Comparison of ENCODE assay signal across 21 cellular contexts in the genomic region with DNA sequence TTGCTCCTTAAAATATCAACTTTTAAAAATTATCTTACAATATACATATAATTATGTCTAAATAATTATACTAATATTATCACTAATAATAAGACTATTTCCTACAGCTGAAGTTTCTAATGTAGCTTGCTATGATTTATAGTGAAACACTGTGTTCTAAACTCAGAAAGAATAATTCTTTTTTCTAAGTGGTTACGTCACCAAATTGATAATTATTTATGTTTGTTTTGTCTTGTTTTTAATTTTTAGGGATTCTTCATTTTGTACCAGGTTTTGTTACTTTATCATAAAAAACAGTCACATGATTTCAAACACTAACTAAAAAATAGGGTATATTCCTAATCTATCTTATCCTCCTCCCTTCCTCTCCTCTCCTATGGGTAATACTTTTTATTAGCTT.
DNase-seq lines count a peak whose midpoint lies in the region; ATAC-seq, FAIRE-seq and TF ChIP-seq lines count a peak whose summit lies in the region.
"Had no signal": no experiment of that assay in that cellular context is flagged by ENCODE, and none has a peak within 500 bp of the region (broad histone marks: within the 10 kb centered on the region; RNA-seq: fewer than 3 reads in every experiment).

No MANE protein-coding gene starts in this region.

- BruUV-seq in HepG2 (replicated peaks; lab: Mats Ljungman, UMichigan), result no TSS peak
- no TSS peak for BruUV-seq in GM12878 (replicated peaks; lab: Mats Ljungman, UMichigan)

- TF ChIP-seq POLR2A in HepG2 (IDR thresholded peaks at IDR 0.05; ENCODE audit: insufficient read depth in 1 of 2, low read depth in 2 of 2, low read length in 2 of 2) (no peak), right lobe of liver (IDR thresholded peaks at IDR 0.05) (no peak), GM12878 (IDR thresholded peaks at IDR 0.05; ENCODE audit: low read depth, low read length) (no peak)

- RAD21 ChIA-PET in GM12878 (lab: Charles Lee; ENCODE audit: unreplicated experiment), result no interaction called here

- DNase-seq in HepG2 (ENCODE audit: low spot score) (no peak), right lobe of liver (no peak), GM12878 (ENCODE audit: low read depth, low spot score) (no peak), frontal cortex (ENCODE audit: low spot score in 2 of 2) (no peak), neuronal stem cell (ENCODE audit: low spot score) (no peak)
- DNase-seq in activated T-helper 2 cell treated with anti-CD3 and anti-CD28 coated beads, Interferon-gamma antibody, Interleukin-2, Interleukin-4, amounts not matched to agents 10 μg/mL and 5 μg/mL and 100 μg/mL, durations not matched to agents 14 hours and 24 hours and 36 hours (ENCODE audit: low spot score), result no peak
- DNase-seq: AML-193; Caco-2; Calu3; CD4-positive, alpha-beta T cell; CD8-positive, alpha-beta T cell; DMS79 treated with DMSO at 0.1 percent for 48 hours had no signal

- intact Hi-C loops in HepG2 (cut with micrococcal nuclease; ENCODE audit: unreplicated experiment), result no loop called here
- intact Hi-C loops in right lobe of liver (cut with DNase I), result no loop called here
- intact Hi-C loops in GM12878 (cut with micrococcal nuclease; ENCODE audit: unreplicated experiment), result no loop called here
- intact Hi-C loops in activated T-helper 2 cell treated with anti-CD3 and anti-CD28 coated beads, Interferon-gamma antibody, Interleukin-2, Interleukin-4, amounts not matched to agents 10 μg/mL and 5 μg/mL and 100 μg/mL, durations not matched to agents 14 hours and 24 hours and 36 hours (cut with micrococcal nuclease), result no loop called here

- POLR2A ChIA-PET in HepG2 (lab: Yijun Ruan, JAX) (no interaction called here), GM12878 (lab: Charles Lee) (no interaction called here)

- H3K36me3 ChIP-seq in HepG2 (replicated peaks in 1 of 2; ENCODE audit: control insufficient read depth in 1 of 2, insufficient read depth in 2 of 2, low read length in 2 of 2) (no peaks in the 10 kb centered on the region), right lobe of liver (no peaks in the 10 kb centered on the region), GM12878 (ENCODE audit: control insufficient read depth in 2 of 2, insufficient read depth in 2 of 2, low read length in 1 of 2) (no peaks in the 10 kb centered on the region), neuronal stem cell (replicated peaks in 1 of 2; ENCODE audit: control insufficient read depth in 2 of 2, insufficient read depth in 2 of 2, low read length in 2 of 2) (no peaks in the 10 kb centered on the region)
- H3K36me3 ChIP-seq: BLaER1 treated with 17β-estradiol and CSF1 and Interleukin-3, amounts not matched to agents 10 nM and 100 nM had no signal

- H3K4me3 ChIP-seq in HepG2 (replicated peaks in 1 of 3; ENCODE audit: insufficient read depth in 1 of 3, low read depth in 2 of 3, low read length in 3 of 3) (no peak overlapping the region), right lobe of liver (no peak overlapping the region), GM12878 (no peak overlapping the region), neuronal stem cell (ENCODE audit: low read length in 2 of 2) (no peak overlapping the region)
- H3K4me3 ChIP-seq: A549; BLaER1 treated with 17β-estradiol and CSF1 and Interleukin-3, amounts not matched to agents 10 nM and 100 nM had no signal

- TF ChIP-seq EP300 in HepG2 (IDR thresholded peaks at IDR 0.05; ENCODE audit: low read depth in 2 of 2, low read length in 2 of 2), result no peak
- no peak for TF ChIP-seq EP300 in HepG2 (CRISPR knock-in tag; IDR thresholded peaks at IDR 0.05; ENCODE audit: borderline replicate concordance)
- TF ChIP-seq EP300 in GM12878 (IDR thresholded peaks at IDR 0.05; ENCODE audit: borderline replicate concordance in 1 of 2, control insufficient read depth in 1 of 2, low read depth in 2 of 2, low read length in 2 of 2), result no peak

- no peak overlapping the region for H3K18ac ChIP-seq in neuronal stem cell (ENCODE audit: low read length)

- TF ChIP-seq RAD21 in HepG2 (CRISPR knock-in tag; IDR thresholded peaks at IDR 0.05) (no peak), GM12878 (IDR thresholded peaks at IDR 0.05; ENCODE audit: insufficient read depth, low read depth, low read length) (no peak)

- H3K9ac ChIP-seq in HepG2 (ENCODE audit: insufficient read depth, low read depth, low read length) (no peak overlapping the region), GM12878 (ENCODE audit: control insufficient read depth, insufficient read depth, low read length) (no peak overlapping the region), neuronal stem cell (ENCODE audit: low read depth, low read length, poor library complexity) (no peak overlapping the region)
- H3K9ac ChIP-seq: BLaER1 treated with 17β-estradiol and CSF1 and Interleukin-3, amounts not matched to agents 10 nM and 100 nM had no signal

- H3K27me3 ChIP-seq in HepG2 (ENCODE audit: control insufficient read depth in 1 of 2, insufficient read depth in 2 of 2, low read length in 2 of 2), result no peaks in the 10 kb centered on the region
- no peaks in the 10 kb centered on the region for H3K27me3 ChIP-seq in right lobe of liver
- no peaks in the 10 kb centered on the region for H3K27me3 ChIP-seq in GM12878 (replicated peaks in 1 of 2; ENCODE audit: control insufficient read depth in 2 of 2, insufficient read depth in 2 of 2, low read length in 1 of 2)
- no peaks in the 10 kb centered on the region for H3K27me3 ChIP-seq in neuronal stem cell (ENCODE audit: control insufficient read depth in 3 of 3, insufficient read depth in 3 of 3, low read depth in 1 of 3, low read length in 3 of 3)
- H3K27me3 ChIP-seq: BLaER1 treated with 17β-estradiol and CSF1 and Interleukin-3, amounts not matched to agents 10 nM and 100 nM had no signal

- FAIRE-seq in HepG2 (lab: Jason Lieb, UNC), result no peak
- no peak for FAIRE-seq in GM12878 (lab: Jason Lieb, UNC)
- FAIRE-seq in frontal cortex (lab: Jason Lieb, UNC), result peak; percentile 40
- FAIRE-seq: A549, D721Med, GM12891, GM19239 had no signal

- peaks cover 19% of the 10 kb centered on the region for H3K9me3 Mint-ChIP-seq in activated T-helper 2 cell treated with anti-CD3 and anti-CD28 coated beads, Interferon-gamma antibody, Interleukin-2, Interleukin-4, amounts not matched to agents 10 μg/mL and 5 μg/mL and 100 μg/mL, durations not matched to agents 14 hours and 24 hours and 36 hours

- WGBS in HepG2 (ENCODE audit: low lambda C conversion rate), result 2% methylated on average over 1 of the region's 1 CpG
- WGBS in right lobe of liver (ENCODE audit: insufficient coverage, low coverage, low lambda C conversion rate, missing lambda C conversion rate), result 82% methylated on average over 1 of the region's 1 CpG
- 38% methylated on average over 1 of the region's 1 CpG for WGBS in GM12878 (ENCODE audit: insufficient coverage, insufficient replicate concordance, low lambda C conversion rate, missing lambda C conversion rate)
- no CpG with 5 or more reads among the region's 1 CpG for WGBS in neuronal stem cell (ENCODE audit: extremely low coverage in 2 of 2, insufficient read length in 2 of 2, insufficient replicate concordance in 1 of 2), 2 donors

- H3K4ac ChIP-seq in neuronal stem cell (ENCODE audit: low read length), result no peak overlapping the region

- H2BK12ac ChIP-seq in neuronal stem cell (ENCODE audit: low read length), result no peak overlapping the region

- CTCF ChIA-PET in HepG2 (lab: Yijun Ruan, JAX; ENCODE audit: low intra/inter-chr PET ratio, low total read pairs), result no interaction called here
- CTCF ChIA-PET in GM12878 (lab: Yijun Ruan, JAX), result no interaction called here

- H3K79me1 ChIP-seq in neuronal stem cell (ENCODE audit: low read depth, low read length), result no peaks in the 10 kb centered on the region

- H3K4me1 ChIP-seq in HepG2 (ENCODE audit: insufficient read depth, low read length) (no peaks in the 10 kb centered on the region), right lobe of liver (no peaks in the 10 kb centered on the region), GM12878 (ENCODE audit: control insufficient read depth, insufficient read depth, low read length) (no peaks in the 10 kb centered on the region), neuronal stem cell (ENCODE audit: control insufficient read depth in 2 of 2, insufficient read depth in 1 of 2, low read depth in 1 of 2, low read length in 2 of 2) (no peaks in the 10 kb centered on the region)
- H3K4me1 ChIP-seq: A549; BLaER1 treated with 17β-estradiol and CSF1 and Interleukin-3, amounts not matched to agents 10 nM and 100 nM; Caco-2 had no signal

- no peak overlapping the region for H3K4me3 Mint-ChIP-seq in activated T-helper 2 cell treated with anti-CD3 and anti-CD28 coated beads, Interferon-gamma antibody, Interleukin-2, Interleukin-4, amounts not matched to agents 10 μg/mL and 5 μg/mL and 100 μg/mL, durations not matched to agents 14 hours and 24 hours and 36 hours (ENCODE audit: low read depth)
- H3K4me3 Mint-ChIP-seq: B cell; CD4-positive, alpha-beta T cell; CD8-positive, alpha-beta T cell had no signal

- no peak overlapping the region for H4K91ac ChIP-seq in neuronal stem cell (ENCODE audit: low read depth, low read length, poor library complexity)

- H3K4me2 ChIP-seq in HepG2 (ENCODE audit: low read depth, low read length), result no peak overlapping the region
- no peak overlapping the region for H3K4me2 ChIP-seq in GM12878 (ENCODE audit: control insufficient read depth, insufficient read depth)
- no peak overlapping the region for H3K4me2 ChIP-seq in neuronal stem cell (ENCODE audit: insufficient read depth, low read length, poor library complexity, severe bottlenecking)
- H3K4me2 ChIP-seq: A549; BLaER1 treated with 17β-estradiol and CSF1 and Interleukin-3, amounts not matched to agents 10 nM and 100 nM had no signal

- H4K20me1 ChIP-seq in HepG2 (ENCODE audit: insufficient read depth, low read length) (no peaks in the 10 kb centered on the region), GM12878 (ENCODE audit: control insufficient read depth, insufficient read depth) (no peaks in the 10 kb centered on the region)
- H4K20me1 ChIP-seq: BLaER1 treated with 17β-estradiol and CSF1 and Interleukin-3, amounts not matched to agents 10 nM and 100 nM had no signal

- no peak for ATAC-seq in HepG2
- no peak for ATAC-seq in right lobe of liver
- no peak for ATAC-seq in GM12878
- ATAC-seq in HG03039 (IDR thresholded peaks at IDR 0.05; ENCODE audit: unreplicated experiment), result no peak
- ATAC-seq: A549; CD8-positive, alpha-beta T cell had no signal

- SMC1A ChIA-PET in GM12878 (lab: Charles Lee; ENCODE audit: uncharacterized antibody, unreplicated experiment), result no interaction called here

- H3K27me3 Mint-ChIP-seq in activated T-helper 2 cell treated with anti-CD3 and anti-CD28 coated beads, Interferon-gamma antibody, Interleukin-2, Interleukin-4, amounts not matched to agents 10 μg/mL and 5 μg/mL and 100 μg/mL, durations not matched to agents 14 hours and 24 hours and 36 hours (ENCODE audit: low read depth), result no peaks in the 10 kb centered on the region
- H3K27me3 Mint-ChIP-seq: B cell; CD4-positive, alpha-beta T cell had no signal

- no peak overlapping the region for H2AFZ ChIP-seq in HepG2 (ENCODE audit: low read length)
- no peak overlapping the region for H2AFZ ChIP-seq in GM12878 (ENCODE audit: control insufficient read depth, low read depth, low read length)
- no peak overlapping the region for H2AFZ ChIP-seq in neuronal stem cell (ENCODE audit: low read length)

- H3K36me3 Mint-ChIP-seq in activated T-helper 2 cell treated with anti-CD3 and anti-CD28 coated beads, Interferon-gamma antibody, Interleukin-2, Interleukin-4, amounts not matched to agents 10 μg/mL and 5 μg/mL and 100 μg/mL, durations not matched to agents 14 hours and 24 hours and 36 hours (ENCODE audit: low read depth), result no peaks in the 10 kb centered on the region
- H3K36me3 Mint-ChIP-seq: CD8-positive, alpha-beta T cell had no signal

- no peak overlapping the region for H2BK120ac ChIP-seq in neuronal stem cell (ENCODE audit: low read depth, low read length)

- in situ Hi-C loops in HepG2 (cut with HindIII; ENCODE audit: extremely low pct_ligation_motif_present, low pct_unique_long_range_greater_than_20kb) (no loop called here), GM12878 (cut with MboI) (no loop called here)

- H3K9me3 ChIP-seq in HepG2 (ENCODE audit: low read length) (0 out of 2 replicates have a peak, but pooled peaks cover 9% of the 10 kb centered on the region), right lobe of liver (no peaks in the 10 kb centered on the region), GM12878 (replicated peaks; ENCODE audit: control insufficient read depth, insufficient read depth, low read length) (no peaks in the 10 kb centered on the region), neuronal stem cell (replicated peaks in 1 of 2; ENCODE audit: control insufficient read depth in 2 of 2, insufficient read depth in 1 of 2, low read depth in 1 of 2, low read length in 2 of 2) (no peaks in the 10 kb centered on the region)
- H3K9me3 ChIP-seq: A549, Caco-2 had no signal

- H3K79me2 ChIP-seq in HepG2 (ENCODE audit: insufficient read depth, low read length), result no peaks in the 10 kb centered on the region
- no peaks in the 10 kb centered on the region for H3K79me2 ChIP-seq in GM12878 (ENCODE audit: control insufficient read depth, insufficient read depth, low read length)

- no peaks in the 10 kb centered on the region for H3K4me1 Mint-ChIP-seq in activated T-helper 2 cell treated with anti-CD3 and anti-CD28 coated beads, Interferon-gamma antibody, Interleukin-2, Interleukin-4, amounts not matched to agents 10 μg/mL and 5 μg/mL and 100 μg/mL, durations not matched to agents 14 hours and 24 hours and 36 hours (ENCODE audit: low read depth)
- H3K4me1 Mint-ChIP-seq: B cell had no signal

- H3K23ac ChIP-seq in neuronal stem cell (ENCODE audit: low read depth, low read length, poor library complexity), result no peak overlapping the region

- no peak overlapping the region for H2BK5ac ChIP-seq in neuronal stem cell (ENCODE audit: low read length)

- no peak overlapping the region for H2AK5ac ChIP-seq in neuronal stem cell (ENCODE audit: low read depth, low read length)

- no peak overlapping the region for H2BK15ac ChIP-seq in neuronal stem cell (ENCODE audit: low read length)

- TF ChIP-seq CTCF in HepG2 (CRISPR knock-in tag; IDR thresholded peaks at IDR 0.05) (no peak), right lobe of liver (IDR thresholded peaks at IDR 0.05) (no peak), GM12878 (IDR thresholded peaks at IDR 0.05 in 2 of 3, conservative IDR thresholded peaks at IDR 0.05 in 1 of 3; ENCODE audit: control insufficient read depth in 2 of 3, extremely low read depth in 1 of 3, insufficient read depth in 1 of 3, low read depth in 3 of 3, low read length in 3 of 3) (no peak)

- H3K27ac ChIP-seq in HepG2 (ENCODE audit: extremely low read length, insufficient read depth, low read length) (no peak overlapping the region), right lobe of liver (no peak overlapping the region), GM12878 (ENCODE audit: control insufficient read depth, insufficient read depth) (no peak overlapping the region), neuronal stem cell (replicated peaks; ENCODE audit: low read length) (no peak overlapping the region)
- H3K27ac ChIP-seq: 22Rv1; A549; BLaER1 treated with 17β-estradiol and CSF1 and Interleukin-3, amounts not matched to agents 10 nM and 100 nM; C4-2B had no signal

- H3K14ac ChIP-seq in neuronal stem cell (ENCODE audit: low read length), result no peak overlapping the region

- no peak overlapping the region for H3K27ac Mint-ChIP-seq in activated T-helper 2 cell treated with anti-CD3 and anti-CD28 coated beads, Interferon-gamma antibody, Interleukin-2, Interleukin-4, amounts not matched to agents 10 μg/mL and 5 μg/mL and 100 μg/mL, durations not matched to agents 14 hours and 24 hours and 36 hours
- H3K27ac Mint-ChIP-seq: B cell; CD4-positive, alpha-beta T cell; CD8-positive, alpha-beta T cell had no signal

- no peak overlapping the region for H4K8ac ChIP-seq in neuronal stem cell (ENCODE audit: low read depth, low read length)
